Comparison of ENCODE assay signal across 17 cellular contexts in genomic region chr3:51978143-51978502, GRCh38. TPM values are rescaled to one million over a fixed set of nuclear protein-coding genes. Genes with fewer than 3 reads are reported as not detected.
A peak's percentile ranks its signal among the peaks of the same experiment; 100 is the strongest.
DNase-seq lines count a peak whose midpoint lies in the region; ATAC-seq and TF ChIP-seq lines count a peak whose summit lies in the region.
"Had no signal": no experiment of that assay in that cellular context is flagged by ENCODE, and none has a peak within 500 bp of the region (broad histone marks: within the 10 kb centered on the region; RNA-seq: fewer than 3 reads in every experiment).

No MANE protein-coding gene starts in this region.

- POLR2A ChIA-PET in CD4-positive, alpha-beta T cell (lab: Charles Lee): no interaction called here
- POLR2A ChIA-PET in MCF 10A (lab: Yijun Ruan, JAX): interaction anchor here (1.0 to 1.6 kb wide), 2 partner anchors 18 to 35 kb away, joined by 4 to 6 read pairs; partner anchors contain the start of gene RPL29

- DNase-seq in CD4-positive, alpha-beta T cell: no peak
- DNase-seq in MCF 10A (ENCODE audit: unreplicated experiment): no peak
- no peak for DNase-seq in esophagus squamous epithelium (lab: John Stamatoyannopoulos, UW)
- DNase-seq in body of pancreas: no peak
- no peak for DNase-seq in NCI-H774 (lab: John Stamatoyannopoulos, UW)
- DNase-seq: BE2C, Caco-2, DMS53, GF-D8, HCEC 1CT, HFFc6 had no signal

- H3K4me3 Mint-ChIP-seq in CD4-positive, alpha-beta T cell: no peak overlapping the region
- no peak overlapping the region for H3K4me3 Mint-ChIP-seq in MCF 10A (ENCODE audit: unreplicated experiment)
- H3K4me3 Mint-ChIP-seq: CD14-positive monocyte, HFFc6 had no signal

- intact Hi-C loops in CD4-positive, alpha-beta T cell (cut with DNase I, micrococcal nuclease): no loop called here
- intact Hi-C loops in MCF 10A (cut with micrococcal nuclease): no loop called here
- intact Hi-C loops in esophagus squamous epithelium (cut with DNase I): no loop called here
- intact Hi-C loops in body of pancreas (cut with DNase I): no loop called here

- H3K36me3 Mint-ChIP-seq in CD4-positive, alpha-beta T cell (ENCODE audit: low read depth): peaks cover 15% of the 10 kb centered on the region
- peaks cover 6% of the 10 kb centered on the region for H3K36me3 Mint-ChIP-seq in MCF 10A (ENCODE audit: insufficient read depth, unreplicated experiment)

- no peaks in the 10 kb centered on the region for H3K27me3 Mint-ChIP-seq in CD4-positive, alpha-beta T cell
- H3K27me3 Mint-ChIP-seq in MCF 10A (ENCODE audit: insufficient read depth, unreplicated experiment): no peaks in the 10 kb centered on the region
- H3K27me3 Mint-ChIP-seq: CD8-positive, alpha-beta memory T cell had no signal

- 92% methylated on average over 1 of the region's 4 CpGs; no CpG with 5 or more reads in 1 of the 2 donors for WGBS in esophagus squamous epithelium, 2 donors
- WGBS in body of pancreas, 2 donors: 78 to 100% methylated on average over 1 to 4 of the region's 4 CpGs

- no peak for TF ChIP-seq CTCF in CD4-positive, alpha-beta T cell (IDR thresholded peaks at IDR 0.05)
- TF ChIP-seq CTCF in MCF 10A (IDR thresholded peaks at IDR 0.05; ENCODE audit: unreplicated experiment): no peak
- TF ChIP-seq CTCF in esophagus squamous epithelium (IDR thresholded peaks at IDR 0.05): no peak
- TF ChIP-seq CTCF in body of pancreas (IDR thresholded peaks at IDR 0.05): no peak

- H3K4me3 ChIP-seq in BLaER1: no peak overlapping the region
- H3K4me3 ChIP-seq in esophagus squamous epithelium: no peak overlapping the region
- no peak overlapping the region for H3K4me3 ChIP-seq in body of pancreas
- H3K4me3 ChIP-seq: A549 had no signal

- H3K27ac Mint-ChIP-seq in CD4-positive, alpha-beta T cell: peak overlapping the region; percentile 71
- peak overlapping the region; percentile 54 for H3K27ac Mint-ChIP-seq in MCF 10A (ENCODE audit: low read depth, unreplicated experiment)
- H3K27ac Mint-ChIP-seq: CD14-positive monocyte, HFFc6 had no signal

- no peaks in the 10 kb centered on the region for H3K27me3 ChIP-seq in BLaER1
- no peaks in the 10 kb centered on the region for H3K27me3 ChIP-seq in CD4-positive, alpha-beta T cell (ENCODE audit: control insufficient read depth, insufficient read depth, low read length)
- H3K27me3 ChIP-seq in esophagus squamous epithelium: no peaks in the 10 kb centered on the region
- H3K27me3 ChIP-seq in body of pancreas: no peaks in the 10 kb centered on the region
- H3K27me3 ChIP-seq: BE2C had no signal

- H4K20me1 ChIP-seq in BLaER1: no peaks in the 10 kb centered on the region

- H3K36me3 ChIP-seq in BLaER1 (peaks cover 16% of the 10 kb centered on the region), esophagus squamous epithelium (no peaks in the 10 kb centered on the region), body of pancreas (replicated peaks in 1 of 2; ENCODE audit: insufficient read depth in 1 of 2, low read depth in 2 of 2) (no peaks in the 10 kb centered on the region)
- H3K36me3 ChIP-seq: BE2C had no signal

- H3K4me1 Mint-ChIP-seq in CD4-positive, alpha-beta T cell (ENCODE audit: low read depth): peaks cover 42% of the 10 kb centered on the region
- peaks cover 38% of the 10 kb centered on the region for H3K4me1 Mint-ChIP-seq in MCF 10A (ENCODE audit: insufficient read depth, unreplicated experiment)

- CTCF ChIA-PET in CD4-positive, alpha-beta T cell (lab: Charles Lee): no interaction called here
- CTCF ChIA-PET in MCF 10A (lab: Yijun Ruan, JAX): interaction anchor here (0.6 to 0.9 kb wide), 2 partner anchors 17 to 36 kb away, joined by 4 read pairs; partner anchors contain the start of genes PARP3 and RRP9

- ATAC-seq in CD4-positive, alpha-beta T cell (ENCODE audit: poor library complexity): no peak
- ATAC-seq in body of pancreas (no peak), HG02759 (IDR thresholded peaks at IDR 0.05; ENCODE audit: unreplicated experiment) (no peak)
- ATAC-seq: A549, HepG2 had no signal

- H3K27ac ChIP-seq in BLaER1: 0 out of 2 replicates have a peak overlapping the region, but pooled peaks have one; percentile 14
- no peak overlapping the region for H3K27ac ChIP-seq in CD4-positive, alpha-beta T cell (ENCODE audit: low read depth, low read length)
- peak overlapping the region in 3 of 4 donors; percentile 11 to 96 (median 95) for H3K27ac ChIP-seq in esophagus squamous epithelium
- peak overlapping the region in 1 of 4 donors; percentile 1 for H3K27ac ChIP-seq in body of pancreas

- no peak overlapping the region for H3K9ac ChIP-seq in BLaER1

- TF ChIP-seq POLR2A in esophagus squamous epithelium (IDR thresholded peaks at IDR 0.05) (no peak), body of pancreas (IDR thresholded peaks at IDR 0.05) (no peak)

- no peaks in the 10 kb centered on the region for H3K9me3 Mint-ChIP-seq in CD4-positive, alpha-beta T cell
- no peaks in the 10 kb centered on the region for H3K9me3 Mint-ChIP-seq in MCF 10A (ENCODE audit: unreplicated experiment)
- H3K9me3 Mint-ChIP-seq: CD8-positive, alpha-beta memory T cell; HFFc6 had no signal

- H3K4me2 ChIP-seq in BLaER1: peak overlapping the region; percentile 99; the same call in 1 of the 2 replicates
- H3K4me2 ChIP-seq: A549 had no signal

- H3K9me3 ChIP-seq in BLaER1 (no peaks in the 10 kb centered on the region), esophagus squamous epithelium (no peaks in the 10 kb centered on the region), body of pancreas (no peaks in the 10 kb centered on the region)
- H3K9me3 ChIP-seq in CD4-positive, alpha-beta T cell (ENCODE audit: control insufficient read depth, low read length): no peaks in the 10 kb centered on the region
- H3K9me3 ChIP-seq: A549, BE2C, Caco-2 had no signal

- H3K4me1 ChIP-seq in BLaER1: peaks cover 68% of the 10 kb centered on the region
- H3K4me1 ChIP-seq in esophagus squamous epithelium: peaks cover 31 to 71% (median 35%) of the 10 kb centered on the region in 3 donors
- peaks cover 39% of the 10 kb centered on the region for H3K4me1 ChIP-seq in body of pancreas

- BruUV-seq in MCF 10A (replicated peaks; lab: Mats Ljungman, UMichigan): no TSS peak

RNA-seq across cellular contexts. Expression of gene ABHD14A, which starts 3.3 kb away (rescaled TPM):
- total RNA-seq in CD4-positive, alpha-beta T cell: 10 to 100 TPM in 1 of 2 experiments, 1 to 10 TPM in 1; 9.5 to 10.6 TPM
- total RNA-seq in MCF 10A (2022): 4.0 and 8.1 TPM in 2 replicates
- total RNA-seq in esophagus squamous epithelium: 10 to 100 TPM in 2 of 4 donors, 1 to 10 TPM in 2; 4.3 to 14.2 (median 9.4) TPM
- 10 to 100 TPM; 15.5 to 16.1 TPM for total RNA-seq in body of pancreas

RNA-seq across cellular contexts. Expression of gene ABHD14B, which starts 4.3 kb away (rescaled TPM):
- 10 to 100 TPM; 52.4 to 58.2 TPM for total RNA-seq in CD4-positive, alpha-beta T cell
- total RNA-seq in MCF 10A (2022) (48.9 and 49.8 TPM in 2 replicates), esophagus squamous epithelium (10 to 100 TPM; 29.6 to 54.4 (median 33.4) TPM), body of pancreas (10 to 100 TPM; 35.9 to 54.5 TPM)

RNA-seq across cellular contexts. Expression of gene ACY1, which starts 5.2 kb away (rescaled TPM):
- 1 to 10 TPM; 4.9 TPM for total RNA-seq in CD4-positive, alpha-beta T cell
- total RNA-seq in MCF 10A (2022) (109 and 164 TPM in 2 replicates), esophagus squamous epithelium (10 to 100 TPM; 20.2 to 42.7 (median 33.6) TPM), body of pancreas (10 to 100 TPM; 31.1 to 40.2 TPM)

RNA-seq across cellular contexts. Expression of gene PCBP4, which starts 10.9 kb away (rescaled TPM):
- 10 to 100 TPM; 14.7 to 16.8 TPM for total RNA-seq in CD4-positive, alpha-beta T cell
- total RNA-seq in MCF 10A (2022) (26.4 TPM in 2 replicates), esophagus squamous epithelium (10 to 100 TPM; 13.0 to 47.3 (median 19.5) TPM), body of pancreas (10 to 100 TPM; 16.6 to 24.7 TPM)

RNA-seq across cellular contexts. Expression of gene RPL29, which starts 17.6 kb away (rescaled TPM):
- total RNA-seq in CD4-positive, alpha-beta T cell: 1,000 to 10,000 TPM; 1,843 to 1,901 TPM
- total RNA-seq in MCF 10A (2022) (1,551 and 1,602 TPM in 2 replicates), esophagus squamous epithelium (1,000 to 10,000 TPM; 1,191 to 2,826 (median 1,725) TPM), body of pancreas (100 to 1,000 TPM; 370 to 792 TPM)
